8 cellular contexts compared by ENCODE assay signal in genomic region chr11:59173964-59174663, GRCh38. TPM values are rescaled to one million over a fixed set of nuclear protein-coding genes. Genes with fewer than 3 reads are reported as not detected.
DNase-seq lines count a peak whose midpoint lies in the region; ATAC-seq and TF ChIP-seq lines count a peak whose summit lies in the region.

No MANE protein-coding gene starts in this region.

- DNase-seq in CD4-positive, alpha-beta T cell, result no peak
- peak; percentile 83 for DNase-seq in NCI-H226
- peak in 1 of 2 donors; percentile 7 for DNase-seq in fibroblast of lung (ENCODE audit: low read depth in 2 of 2)
- DNase-seq in naive thymus-derived CD4-positive, alpha-beta T cell, result no peak
- no peak for DNase-seq in NCI-H2029 treated with DMSO at 0.1 percent for 48 hours (lab: John Stamatoyannopoulos, UW)

- H3K9me3 ChIP-seq in CD4-positive, alpha-beta T cell (ENCODE audit: control insufficient read depth, low read length), result no peaks in the 10 kb centered on the region
- H3K9me3 ChIP-seq in fibroblast of lung (ENCODE audit: control insufficient read depth, insufficient read depth, low read depth, low read length) (no peaks in the 10 kb centered on the region), neutrophil (no peaks in the 10 kb centered on the region)
- no peaks in the 10 kb centered on the region for H3K9me3 ChIP-seq in naive thymus-derived CD4-positive, alpha-beta T cell (ENCODE audit: control insufficient read depth in 2 of 3, low read length in 3 of 3)

- H3K36me3 ChIP-seq in fibroblast of lung (ENCODE audit: control insufficient read depth, insufficient read depth, low read length) (no peaks in the 10 kb centered on the region), neutrophil (peaks cover 7% of the 10 kb centered on the region)
- H3K36me3 ChIP-seq in naive thymus-derived CD4-positive, alpha-beta T cell (ENCODE audit: control insufficient read depth in 2 of 3, insufficient read depth in 3 of 3, low read length in 3 of 3), result no peaks in the 10 kb centered on the region

- H3K4me3 Mint-ChIP-seq in CD4-positive, alpha-beta T cell, result peak overlapping the region; percentile 56
- H3K4me3 Mint-ChIP-seq in naive thymus-derived CD4-positive, alpha-beta T cell, result peak overlapping the region in 1 of 10 donors; percentile 7

- intact Hi-C loops in CD4-positive, alpha-beta T cell (cut with DNase I, micrococcal nuclease), result loop anchor here (2.0 to 10.0 kb wide), 4 partner anchors 13 to 501 kb away; no protein-coding TSS in a partner anchor
- intact Hi-C loops in naive thymus-derived CD4-positive, alpha-beta T cell (cut with micrococcal nuclease), result loop anchor here (5.0 to 10.0 kb wide), 4 partner anchors 381 to 591 kb away; partner anchors contain the start of gene STX3 (in 1 of the 2)

- no peak overlapping the region for H3K27ac Mint-ChIP-seq in CD4-positive, alpha-beta T cell
- H3K27ac Mint-ChIP-seq in naive thymus-derived CD4-positive, alpha-beta T cell, result peak overlapping the region in 1 of 9 donors; percentile 6

- peaks cover 7% of the 10 kb centered on the region for H3K4me1 ChIP-seq in fibroblast of lung (ENCODE audit: control insufficient read depth, extremely low read depth, insufficient read depth, low read length)
- peaks cover 23 to 26% of the 10 kb centered on the region in 2 experiments for H3K4me1 ChIP-seq in neutrophil (ENCODE audit: control insufficient read depth in 1 of 2, insufficient read depth in 1 of 2, low read depth in 1 of 2, low read length in 1 of 2)
- peaks cover 4 to 7% of the 10 kb centered on the region in 2 donors for H3K4me1 ChIP-seq in naive thymus-derived CD4-positive, alpha-beta T cell (ENCODE audit: control insufficient read depth in 2 of 2, insufficient read depth in 2 of 2, low read length in 2 of 2)

- CTCF ChIA-PET in CD4-positive, alpha-beta T cell (lab: Charles Lee), result interaction anchor here (2.2 kb wide), 1 partner anchor 12 kb away, joined by 11 read pairs; no protein-coding TSS in a partner anchor
- CTCF ChIA-PET in naive thymus-derived CD4-positive, alpha-beta T cell (lab: Charles Lee), result interaction anchor here (0.6 to 4.2 kb wide), 3 partner anchors 10 to 35 kb away, joined by 4 to 16 read pairs (median 4); no protein-coding TSS in a partner anchor

- H3K4me3 ChIP-seq in fibroblast of lung (replicated peaks in 1 of 4; ENCODE audit: control extremely low read depth in 1 of 4, insufficient read depth in 1 of 4, low read depth in 3 of 4, low read length in 4 of 4) (peak overlapping the region in 2 of 4 experiments; percentile 67 to 70), neutrophil (ENCODE audit: low read depth in 1 of 2, low read length in 1 of 2) (peak overlapping the region in 1 of 2 experiments; percentile 95)
- no peak overlapping the region for H3K4me3 ChIP-seq in naive thymus-derived CD4-positive, alpha-beta T cell (ENCODE audit: low read length)

- peaks cover 1% of the 10 kb centered on the region for H3K79me2 ChIP-seq in fibroblast of lung (ENCODE audit: control insufficient read depth, insufficient read depth, low read length)

- ATAC-seq in CD4-positive, alpha-beta T cell (ENCODE audit: poor library complexity), result no peak
- no peak for ATAC-seq in naive thymus-derived CD4-positive, alpha-beta T cell
- no peak for ATAC-seq in HG02938 (IDR thresholded peaks at IDR 0.05; ENCODE audit: unreplicated experiment)
- ATAC-seq in GM18867 (IDR thresholded peaks at IDR 0.05; ENCODE audit: unreplicated experiment), result no peak

- peak overlapping the region; percentile 94 for H3K4me2 ChIP-seq in fibroblast of lung (ENCODE audit: extremely low read depth, insufficient read depth, low read length)

- peaks cover 5% of the 10 kb centered on the region for H3K36me3 Mint-ChIP-seq in CD4-positive, alpha-beta T cell (ENCODE audit: low read depth)
- peaks cover 0 to 4% (median 0%) of the 10 kb centered on the region in 5 donors for H3K36me3 Mint-ChIP-seq in naive thymus-derived CD4-positive, alpha-beta T cell

- no peaks in the 10 kb centered on the region for H3K9me3 Mint-ChIP-seq in CD4-positive, alpha-beta T cell
- H3K9me3 Mint-ChIP-seq in naive thymus-derived CD4-positive, alpha-beta T cell, result no peaks in the 10 kb centered on the region

- H3K4me1 Mint-ChIP-seq in CD4-positive, alpha-beta T cell (ENCODE audit: low read depth), result peaks cover 13% of the 10 kb centered on the region
- peaks cover 0 to 16% (median 10%) of the 10 kb centered on the region in 7 donors for H3K4me1 Mint-ChIP-seq in naive thymus-derived CD4-positive, alpha-beta T cell

- no peaks in the 10 kb centered on the region for H4K20me1 ChIP-seq in fibroblast of lung (ENCODE audit: control insufficient read depth, extremely low read depth, insufficient read depth, low read length)

- POLR2A ChIA-PET in CD4-positive, alpha-beta T cell (lab: Charles Lee), result no interaction called here
- POLR2A ChIA-PET in naive thymus-derived CD4-positive, alpha-beta T cell (lab: Charles Lee), result no interaction called here

- no peaks in the 10 kb centered on the region for H3K27me3 ChIP-seq in CD4-positive, alpha-beta T cell (ENCODE audit: control insufficient read depth, insufficient read depth, low read length)
- H3K27me3 ChIP-seq in fibroblast of lung (ENCODE audit: control insufficient read depth, insufficient read depth, low read length) (no peaks in the 10 kb centered on the region), neutrophil (peaks cover 35% of the 10 kb centered on the region)
- no peaks in the 10 kb centered on the region for H3K27me3 ChIP-seq in naive thymus-derived CD4-positive, alpha-beta T cell (ENCODE audit: control insufficient read depth in 2 of 2, insufficient read depth in 2 of 2, low read length in 2 of 2)

- peaks cover 5% of the 10 kb centered on the region for H3K27me3 Mint-ChIP-seq in CD4-positive, alpha-beta T cell
- H3K27me3 Mint-ChIP-seq in naive thymus-derived CD4-positive, alpha-beta T cell, result peaks cover 0 to 54% (median 7%) of the 10 kb centered on the region in 5 donors

- no peak overlapping the region for H3K27ac ChIP-seq in CD4-positive, alpha-beta T cell (ENCODE audit: low read depth, low read length)
- no peak overlapping the region for H3K27ac ChIP-seq in fibroblast of lung (ENCODE audit: insufficient read depth, low read length)
- H3K27ac ChIP-seq in neutrophil, result peak overlapping the region; percentile 13
- no peak overlapping the region for H3K27ac ChIP-seq in naive thymus-derived CD4-positive, alpha-beta T cell (ENCODE audit: low read depth, low read length)

- H3K9ac ChIP-seq in fibroblast of lung (ENCODE audit: insufficient read depth, low read length), result no peak overlapping the region

- no peak overlapping the region for H2AFZ ChIP-seq in fibroblast of lung (ENCODE audit: low read length)

- no peak for TF ChIP-seq CTCF in CD4-positive, alpha-beta T cell (IDR thresholded peaks at IDR 0.05)
- TF ChIP-seq CTCF in fibroblast of lung (conservative IDR thresholded peaks at IDR 0.05 in 1 of 2, IDR thresholded peaks at IDR 0.05 in 1 of 2; ENCODE audit: low read depth in 1 of 2, low read length in 2 of 2), result no peak
- TF ChIP-seq CTCF in neutrophil (IDR thresholded peaks at IDR 0.05), result no peak

RNA-seq across cellular contexts. Expression of gene DTX4, which starts 2.2 kb away (rescaled TPM):
- total RNA-seq in CD4-positive, alpha-beta T cell, result 1 to 10 TPM in 1 of 2 experiments, under 1 TPM in 1; 0.93 to 1.0 TPM
- 3.1 and 4.8 TPM in 2 replicates for total RNA-seq in fibroblast of lung
- polyA plus RNA-seq in fibroblast of lung, result 1.2 and 2.1 TPM in 2 replicates
- polyA plus RNA-seq in fibroblast of lung (2012), result 3.8 and 6.7 TPM in 2 replicates
- polyA minus RNA-seq in fibroblast of lung (ENCODE audit: low replicate concordance), result 8.7 and 28.5 TPM in 2 replicates
- total RNA-seq in naive thymus-derived CD4-positive, alpha-beta T cell, result 1 to 10 TPM in 4 of 5 experiments, under 1 TPM in 1; 0.22 to 3.9 (median 2.2) TPM
- under 1 TPM; 0.22 to 0.35 TPM for polyA plus RNA-seq in naive thymus-derived CD4-positive, alpha-beta T cell

RNA-seq across cellular contexts. Expression of gene FAM111A, which starts 31.5 kb away (rescaled TPM):
- 10 to 100 TPM; 32.8 to 34.4 TPM for total RNA-seq in CD4-positive, alpha-beta T cell
- 34.7 and 42.3 TPM in 2 replicates for total RNA-seq in fibroblast of lung
- polyA plus RNA-seq in fibroblast of lung, result 27.1 and 44.2 TPM in 2 replicates
- 13.2 and 22.2 TPM in 2 replicates for polyA plus RNA-seq in fibroblast of lung (2012)
- 1.3 and 2.8 TPM in 2 replicates for polyA minus RNA-seq in fibroblast of lung (ENCODE audit: low replicate concordance)
- total RNA-seq in naive thymus-derived CD4-positive, alpha-beta T cell, result 100 to 1,000 TPM in 3 of 5 experiments, 10 to 100 TPM in 2; 73.1 to 138 (median 117) TPM
- polyA plus RNA-seq in naive thymus-derived CD4-positive, alpha-beta T cell, result 10 to 100 TPM; 23.0 to 32.0 TPM

RNA-seq across cellular contexts. Expression of gene MPEG1, which starts 38.6 kb away (rescaled TPM):
- total RNA-seq in CD4-positive, alpha-beta T cell, result 1 to 10 TPM; 2.8 to 2.9 TPM
- not detected in 2 replicates for total RNA-seq in fibroblast of lung
- polyA plus RNA-seq in fibroblast of lung, result not detected in 2 replicates
- polyA plus RNA-seq in fibroblast of lung (2012), result not detected in 2 replicates
- polyA minus RNA-seq in fibroblast of lung (ENCODE audit: low replicate concordance), result not detected in 2 replicates
- 100 to 1,000 TPM in 1 of 5 experiments, 10 to 100 TPM in 1, 1 to 10 TPM in 2, not detected in 1; 4.2 to 187 (median 13.8) TPM for total RNA-seq in naive thymus-derived CD4-positive, alpha-beta T cell
- under 1 TPM; 0.26 to 0.53 TPM for polyA plus RNA-seq in naive thymus-derived CD4-positive, alpha-beta T cell
